In the genomic region with DNA sequence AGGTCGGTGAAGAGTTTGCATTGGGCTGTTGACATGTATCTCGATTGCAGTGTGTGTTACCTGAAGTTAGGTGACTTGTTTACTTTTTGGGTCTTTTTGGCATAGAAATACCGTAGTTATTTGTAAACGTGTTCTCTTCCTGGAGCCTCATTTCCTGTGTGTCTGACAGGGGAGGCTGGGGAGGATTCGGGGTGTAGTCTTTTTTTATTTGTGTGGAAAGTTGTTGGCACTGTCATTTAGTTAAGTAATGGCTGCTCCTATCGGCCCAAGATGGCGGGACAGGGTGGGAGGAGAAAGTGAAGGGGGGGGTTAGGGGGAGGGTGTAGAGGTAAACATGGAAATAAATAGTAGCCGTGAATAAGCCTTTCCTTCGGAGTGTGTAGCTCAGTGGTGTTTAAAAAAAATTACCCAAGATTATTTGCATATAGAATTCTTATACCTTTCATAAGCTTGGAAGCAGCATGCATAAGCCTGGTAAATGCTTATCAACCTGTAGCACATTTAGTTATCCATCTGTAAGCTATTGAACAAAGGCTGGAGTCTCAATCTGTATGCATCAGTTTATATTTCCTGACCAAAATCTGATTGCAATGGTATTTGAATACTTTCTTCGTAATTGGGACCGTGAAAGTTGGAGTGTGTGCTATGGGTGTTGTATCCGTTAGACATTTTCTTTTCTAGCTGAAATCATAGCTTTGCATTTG, we compare ENCODE assay signal across 8 cellular contexts. TPM values are rescaled to one million over a fixed set of nuclear protein-coding genes. Genes with fewer than 3 reads are reported as not detected.
DNase-seq lines count a peak whose midpoint lies in the region; ATAC-seq and TF ChIP-seq lines count a peak whose summit lies in the region.

No MANE protein-coding gene starts in this region.

- peaks cover 46% of the 10 kb centered on the region for H3K4me1 ChIP-seq in CD4-positive, alpha-beta memory T cell (ENCODE audit: insufficient read depth, low read length)

- H3K9me3 ChIP-seq in CD4-positive, alpha-beta memory T cell (ENCODE audit: control insufficient read depth in 1 of 2, low read length in 2 of 2), result no peaks in the 10 kb centered on the region

- no peaks in the 10 kb centered on the region for H3K27me3 ChIP-seq in CD4-positive, alpha-beta memory T cell (ENCODE audit: insufficient read depth, low read length)

- peaks cover 6 to 10% of the 10 kb centered on the region in 2 donors for H3K36me3 Mint-ChIP-seq in CD4-positive, alpha-beta memory T cell
- peaks cover 11% of the 10 kb centered on the region for H3K36me3 Mint-ChIP-seq in brain

- H3K27ac ChIP-seq in CD4-positive, alpha-beta memory T cell (ENCODE audit: low read depth, low read length), result peak overlapping the region; percentile 85

- ATAC-seq in GM18868 (IDR thresholded peaks at IDR 0.05; ENCODE audit: unreplicated experiment), result no peak

- peak overlapping the region; percentile 93 to 100 (median 99) for H3K4me3 Mint-ChIP-seq in CD4-positive, alpha-beta memory T cell
- H3K4me3 Mint-ChIP-seq in brain, result peak overlapping the region; percentile 97 to 99 (median 98)

- no peaks in the 10 kb centered on the region for H3K27me3 Mint-ChIP-seq in CD4-positive, alpha-beta memory T cell
- peaks cover 8% of the 10 kb centered on the region for H3K27me3 Mint-ChIP-seq in brain

- H3K27ac Mint-ChIP-seq in CD4-positive, alpha-beta memory T cell, result peak overlapping the region; percentile 97 to 100 (median 99)
- peak overlapping the region; percentile 97 to 99 (median 98) for H3K27ac Mint-ChIP-seq in brain

- POLR2A ChIA-PET in CD4-positive, alpha-beta memory T cell (lab: Charles Lee; ENCODE audit: partially characterized antibody), result interaction anchor here (0.8 to 1.7 kb wide), 3 partner anchors 24 to 195 kb away, joined by 3 to 7 read pairs (median 5); no protein-coding TSS in a partner anchor

- peak; percentile 46 to 68 (median 52) for DNase-seq in CD4-positive, alpha-beta memory T cell
- DNase-seq in HS-27A (ENCODE audit: low read depth) (peak; percentile 2), SW 1271 (lab: John Stamatoyannopoulos, UW) (peak; percentile 1 to 31), iPS-NIHi7 (ENCODE audit: extremely low spot score) (peak; percentile 22), NCI-H446 treated with DMSO at 0.1 percent for 48 hours (lab: John Stamatoyannopoulos, UW) (no peak)
- DNase-seq in stimulated activated CD4-positive, alpha-beta T cell treated with anti-CD3 and anti-CD28 coated beads, Interleukin-1b, Interleukin-23, amount 100 ng/mL, for 24 hours (ENCODE audit: low read depth in 4 of 4, low spot score in 1 of 4), result peak in 3 of 4 experiments; percentile 7 to 22 (median 20)

- CTCF ChIA-PET in CD4-positive, alpha-beta memory T cell (lab: Charles Lee; ENCODE audit: partially characterized antibody), result interaction anchor here (1.0 kb wide), 1 partner anchor 195 kb away, joined by 3 read pairs; no protein-coding TSS in a partner anchor

- no peaks in the 10 kb centered on the region for H3K36me3 ChIP-seq in CD4-positive, alpha-beta memory T cell (ENCODE audit: insufficient read depth, low read length)

- peak overlapping the region; percentile 62 to 73 for H3K4me3 ChIP-seq in CD4-positive, alpha-beta memory T cell (ENCODE audit: low read length in 2 of 2)

- intact Hi-C loops in CD4-positive, alpha-beta memory T cell (cut with micrococcal nuclease), result loop anchor here (5.0 to 10.0 kb wide), 3 partner anchors 70 to 630 kb away; a partner anchor contains a TSS

- H3K9me3 Mint-ChIP-seq in CD4-positive, alpha-beta memory T cell, result no peaks in the 10 kb centered on the region
- H3K9me3 Mint-ChIP-seq in brain, result peaks cover 0 to 9% (median 2%) of the 10 kb centered on the region in 5 experiments

- TF ChIP-seq CTCF in brain (conservative IDR thresholded peaks at IDR 0.05), result no peak

- H3K4me1 Mint-ChIP-seq in CD4-positive, alpha-beta memory T cell, result peaks cover 11 to 53% (median 34%) of the 10 kb centered on the region in 4 donors
- H3K4me1 Mint-ChIP-seq in brain, result peaks cover 25% of the 10 kb centered on the region

RNA-seq across cellular contexts. Expression of a gene that starts 1.6 kb away (rescaled TPM):
- total RNA-seq in CD4-positive, alpha-beta memory T cell, result 10 to 100 TPM; 44.9 to 51.2 TPM
- polyA plus RNA-seq in CD4-positive, alpha-beta memory T cell, result 10 to 100 TPM; 12.5 to 23.7 TPM
- 9.1 TPM for polyA plus RNA-seq in brain (ENCODE audit: insufficient read depth, low read depth, low replicate concordance)

RNA-seq across cellular contexts. Expression of a gene that starts 30.8 kb away (rescaled TPM):
- total RNA-seq in CD4-positive, alpha-beta memory T cell, result not detected
- polyA plus RNA-seq in CD4-positive, alpha-beta memory T cell, result not detected
- polyA plus RNA-seq in brain (ENCODE audit: insufficient read depth, low read depth, low replicate concordance), result not detected
